In the genomic region with DNA sequence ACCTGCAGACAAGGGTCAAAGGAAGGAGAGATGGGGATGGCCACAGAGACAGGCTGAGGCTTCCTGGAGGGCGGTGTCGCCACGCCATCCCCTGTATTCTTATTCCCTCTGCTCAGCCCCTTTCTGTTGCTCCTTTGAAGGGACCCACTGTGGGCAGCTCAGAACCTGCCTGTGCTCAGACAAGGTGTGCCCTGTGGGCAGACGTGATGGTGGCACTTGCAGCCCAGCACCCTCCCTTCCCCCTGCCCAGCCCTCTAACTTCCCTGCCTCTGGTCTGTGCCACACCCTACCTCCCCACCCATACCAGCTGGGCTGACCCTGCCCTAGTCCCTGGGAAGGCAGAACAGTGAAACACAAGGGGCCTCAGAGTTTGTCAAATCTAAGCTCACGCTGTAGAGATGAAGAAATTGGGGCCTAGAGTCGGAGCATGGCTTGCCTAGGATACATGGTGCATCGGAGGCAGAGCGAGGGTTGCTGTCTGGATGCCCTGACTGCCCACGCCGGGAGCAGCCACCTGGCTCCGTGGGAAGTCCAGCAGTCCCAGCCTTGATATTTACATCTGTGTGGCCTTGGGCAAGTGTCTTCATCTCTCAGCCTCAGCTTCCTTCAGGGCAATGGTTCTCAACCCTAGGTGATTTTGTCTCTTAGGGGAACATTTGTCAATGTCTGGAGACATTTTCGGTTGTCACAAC, we compare ENCODE assay signal across 24 cellular contexts.
DNase-seq lines count a peak whose midpoint lies in the region; ATAC-seq and TF ChIP-seq lines count a peak whose summit lies in the region.
"Had no signal": no experiment of that assay in that cellular context is flagged by ENCODE, and none has a peak within 500 bp of the region (broad histone marks: within the 10 kb centered on the region; RNA-seq: fewer than 3 reads in every experiment).

No MANE protein-coding gene starts in this region.

- no peaks in the 10 kb centered on the region for H3K9me3 ChIP-seq in HEK293 (ENCODE audit: control insufficient read depth, insufficient read depth, low read depth, low read length)
- H3K9me3 ChIP-seq: ascending aorta, lower lobe of right lung, suprapubic skin had no signal

- H3K4me3 ChIP-seq in HEK293 (ENCODE audit: low read depth, low read length): no peak overlapping the region
- H3K4me3 ChIP-seq: ascending aorta, lower lobe of right lung, suprapubic skin had no signal

- CTCF ChIA-PET in activated CD4-positive, alpha-beta memory T cell treated with anti-CD3 and anti-CD28 coated beads, Interleukin-2, amount 10 ng/mL, durations not matched to agents 7 days and 5 days (lab: Charles Lee): interaction anchor here (0.8 kb wide), 1 partner anchor 103 kb away, joined by 4 read pairs; no protein-coding TSS in a partner anchor
- CTCF ChIA-PET in activated CD4-positive, alpha-beta memory T cell treated with anti-CD3 and anti-CD28 coated beads for 36 hours (lab: Charles Lee): interaction anchor here (0.7 to 1.8 kb wide), 2 partner anchors 39 to 582 kb away, joined by 4 to 9 read pairs; no protein-coding TSS in a partner anchor
- CTCF ChIA-PET in HEK293 (lab: Yijun Ruan, JAX): no interaction called here

- intact Hi-C loops in activated CD4-positive, alpha-beta memory T cell treated with anti-CD3 and anti-CD28 coated beads for 36 hours (cut with micrococcal nuclease): no loop called here
- intact Hi-C loops in natural killer cell (cut with micrococcal nuclease): loop anchor here (5.0 kb wide), 1 partner anchor 36 kb away; no protein-coding TSS in a partner anchor

- peaks cover 77% of the 10 kb centered on the region for H3K4me1 Mint-ChIP-seq in activated CD4-positive, alpha-beta memory T cell treated with anti-CD3 and anti-CD28 coated beads, Interleukin-2, amount 10 ng/mL, durations not matched to agents 7 days and 5 days
- H3K4me1 Mint-ChIP-seq in activated CD4-positive, alpha-beta memory T cell treated with anti-CD3 and anti-CD28 coated beads for 36 hours (ENCODE audit: low read depth): peaks cover 57% of the 10 kb centered on the region
- peaks cover 89% of the 10 kb centered on the region for H3K4me1 Mint-ChIP-seq in activated naive CD8-positive, alpha-beta T cell treated with anti-CD3 and anti-CD28 coated beads, Interleukin-2, amount 50 U/mL, for 24 hours
- H3K4me1 Mint-ChIP-seq in natural killer cell: peaks cover 51 to 65% of the 10 kb centered on the region in 2 donors

- peak overlapping the region; percentile 35 for H3K27ac Mint-ChIP-seq in activated CD4-positive, alpha-beta memory T cell treated with anti-CD3 and anti-CD28 coated beads, Interleukin-2, amount 10 ng/mL, durations not matched to agents 7 days and 5 days
- H3K27ac Mint-ChIP-seq in activated CD4-positive, alpha-beta memory T cell treated with anti-CD3 and anti-CD28 coated beads for 36 hours: no peak overlapping the region
- peak overlapping the region; percentile 88 for H3K27ac Mint-ChIP-seq in activated naive CD8-positive, alpha-beta T cell treated with anti-CD3 and anti-CD28 coated beads, Interleukin-2, amount 50 U/mL, for 24 hours
- H3K27ac Mint-ChIP-seq in natural killer cell: peak overlapping the region; percentile 22 to 36
- H3K27ac Mint-ChIP-seq: H9, progenitor cell of endocrine pancreas had no signal

- TF ChIP-seq CTCF in HEK293 (tag by site-specific recombination; IDR thresholded peaks at IDR 0.05): no peak
- no peak for TF ChIP-seq CTCF in natural killer cell (IDR thresholded peaks at IDR 0.05)

- POLR2A ChIA-PET in activated CD4-positive, alpha-beta memory T cell treated with anti-CD3 and anti-CD28 coated beads, Interleukin-2, amount 10 ng/mL, durations not matched to agents 7 days and 5 days (lab: Charles Lee): interaction anchor here (0.9 to 2.5 kb wide), 5 partner anchors 9 to 24 kb away, joined by 3 to 15 read pairs (median 4); no protein-coding TSS in a partner anchor
- POLR2A ChIA-PET in activated CD4-positive, alpha-beta memory T cell treated with anti-CD3 and anti-CD28 coated beads for 36 hours (lab: Charles Lee): interaction anchor here (1.4 kb wide), 1 partner anchor 24 kb away, joined by 4 read pairs; no protein-coding TSS in a partner anchor
- POLR2A ChIA-PET in HEK293 (lab: Yijun Ruan, JAX): no interaction called here

- H3K4me1 ChIP-seq in HEK293 (ENCODE audit: control insufficient read depth, insufficient read depth, low read length): no peaks in the 10 kb centered on the region
- H3K4me1 ChIP-seq: ascending aorta, lower lobe of right lung, suprapubic skin had no signal

- no peak for ATAC-seq in activated naive CD8-positive, alpha-beta T cell treated with anti-CD3 and anti-CD28 coated beads, Interleukin-2, amount 50 U/mL, for 24 hours
- ATAC-seq in natural killer cell (no peak), GM18868 (IDR thresholded peaks at IDR 0.05; ENCODE audit: unreplicated experiment) (no peak), GM19397 (IDR thresholded peaks at IDR 0.05; ENCODE audit: unreplicated experiment) (no peak)

- H3K4me3 Mint-ChIP-seq in activated CD4-positive, alpha-beta memory T cell treated with anti-CD3 and anti-CD28 coated beads, Interleukin-2, amount 10 ng/mL, durations not matched to agents 7 days and 5 days: no peak overlapping the region
- no peak overlapping the region for H3K4me3 Mint-ChIP-seq in activated CD4-positive, alpha-beta memory T cell treated with anti-CD3 and anti-CD28 coated beads for 36 hours
- H3K4me3 Mint-ChIP-seq in activated naive CD8-positive, alpha-beta T cell treated with anti-CD3 and anti-CD28 coated beads, Interleukin-2, amount 50 U/mL, for 24 hours: no peak overlapping the region
- no peak overlapping the region for H3K4me3 Mint-ChIP-seq in natural killer cell
- H3K4me3 Mint-ChIP-seq: activated T-cell treated with anti-CD3 and anti-CD28 coated beads, Interleukin-2, amount 50 U/mL, for 4 hours; H9 had no signal

- DNase-seq in activated CD4-positive, alpha-beta memory T cell treated with anti-CD3 and anti-CD28 coated beads, Interleukin-2, amount 10 ng/mL, durations not matched to agents 7 days and 5 days: no peak
- no peak for DNase-seq in activated CD4-positive, alpha-beta memory T cell treated with anti-CD3 and anti-CD28 coated beads for 36 hours
- no peak for DNase-seq in activated naive CD8-positive, alpha-beta T cell treated with anti-CD3 and anti-CD28 coated beads, Interleukin-2, amount 50 U/mL, for 24 hours
- no peak for DNase-seq in natural killer cell
- no peak for DNase-seq in NCI-H146 treated with DMSO at 0.1 percent for 48 hours (lab: John Stamatoyannopoulos, UW; ENCODE audit: unreplicated experiment)
- DNase-seq: activated naive CD4-positive, alpha-beta T cell treated with Interleukin-2 at 50 U/mL for 16 hours; activated T-cell treated with anti-CD3 and anti-CD28 coated beads, Interleukin-2, amount 50 U/mL, for 4 hours; AML-193; caudate nucleus; dermis blood vessel endothelial cell; GF-D8; H9; lower lobe of right lung; NCI-H1048; NCI-H187; NCI-H2171 treated with DMSO at 0.1 percent for 48 hours; NCI-H524 had no signal

- H3K9me3 Mint-ChIP-seq in activated CD4-positive, alpha-beta memory T cell treated with anti-CD3 and anti-CD28 coated beads, Interleukin-2, amount 10 ng/mL, durations not matched to agents 7 days and 5 days: peaks cover 8% of the 10 kb centered on the region
- H3K9me3 Mint-ChIP-seq in activated CD4-positive, alpha-beta memory T cell treated with anti-CD3 and anti-CD28 coated beads for 36 hours: no peaks in the 10 kb centered on the region
- peaks cover 5% of the 10 kb centered on the region for H3K9me3 Mint-ChIP-seq in activated naive CD8-positive, alpha-beta T cell treated with anti-CD3 and anti-CD28 coated beads, Interleukin-2, amount 50 U/mL, for 24 hours
- peaks cover 0 to 8% of the 10 kb centered on the region in 2 donors for H3K9me3 Mint-ChIP-seq in natural killer cell
- H3K9me3 Mint-ChIP-seq: H9 had no signal

- no peaks in the 10 kb centered on the region for H3K36me3 ChIP-seq in HEK293 (ENCODE audit: control insufficient read depth in 2 of 2, insufficient read depth in 1 of 2, low read length in 2 of 2)
- H3K36me3 ChIP-seq: ascending aorta, lower lobe of right lung, suprapubic skin had no signal

- H3K27ac ChIP-seq in HEK293 (ENCODE audit: extremely low read depth, low read depth, low read length): no peak overlapping the region
- H3K27ac ChIP-seq: ascending aorta, lower lobe of right lung, RWPE1, suprapubic skin had no signal

- H3K27me3 Mint-ChIP-seq in activated CD4-positive, alpha-beta memory T cell treated with anti-CD3 and anti-CD28 coated beads, Interleukin-2, amount 10 ng/mL, durations not matched to agents 7 days and 5 days: no peaks in the 10 kb centered on the region
- no peaks in the 10 kb centered on the region for H3K27me3 Mint-ChIP-seq in activated CD4-positive, alpha-beta memory T cell treated with anti-CD3 and anti-CD28 coated beads for 36 hours
- no peaks in the 10 kb centered on the region for H3K27me3 Mint-ChIP-seq in activated naive CD8-positive, alpha-beta T cell treated with anti-CD3 and anti-CD28 coated beads, Interleukin-2, amount 50 U/mL, for 24 hours
- H3K27me3 Mint-ChIP-seq in natural killer cell (ENCODE audit: low read depth in 2 of 2): no peaks in the 10 kb centered on the region
- H3K27me3 Mint-ChIP-seq: progenitor cell of endocrine pancreas had no signal

- peaks cover 11% of the 10 kb centered on the region for H3K36me3 Mint-ChIP-seq in activated CD4-positive, alpha-beta memory T cell treated with anti-CD3 and anti-CD28 coated beads, Interleukin-2, amount 10 ng/mL, durations not matched to agents 7 days and 5 days (ENCODE audit: low read depth)
- peaks cover 2% of the 10 kb centered on the region for H3K36me3 Mint-ChIP-seq in activated CD4-positive, alpha-beta memory T cell treated with anti-CD3 and anti-CD28 coated beads for 36 hours
- H3K36me3 Mint-ChIP-seq in activated naive CD8-positive, alpha-beta T cell treated with anti-CD3 and anti-CD28 coated beads, Interleukin-2, amount 50 U/mL, for 24 hours (ENCODE audit: low read depth): peaks cover 9% of the 10 kb centered on the region
- H3K36me3 Mint-ChIP-seq in natural killer cell: no peaks in the 10 kb centered on the region

TF ChIP-seq in HEK293, 187 proteins besides CTCF, POLR2A, EP300 and RAD21:
- no peak for TF ChIP-seq ZNF174 (tag by site-specific recombination; IDR thresholded peaks at IDR 0.05)
- TF ChIP-seq KLF1 (tag by site-specific recombination; IDR thresholded peaks at IDR 0.05): peak; percentile 90
